ENCODE assay signal across 14 cellular contexts in the genomic region with DNA sequence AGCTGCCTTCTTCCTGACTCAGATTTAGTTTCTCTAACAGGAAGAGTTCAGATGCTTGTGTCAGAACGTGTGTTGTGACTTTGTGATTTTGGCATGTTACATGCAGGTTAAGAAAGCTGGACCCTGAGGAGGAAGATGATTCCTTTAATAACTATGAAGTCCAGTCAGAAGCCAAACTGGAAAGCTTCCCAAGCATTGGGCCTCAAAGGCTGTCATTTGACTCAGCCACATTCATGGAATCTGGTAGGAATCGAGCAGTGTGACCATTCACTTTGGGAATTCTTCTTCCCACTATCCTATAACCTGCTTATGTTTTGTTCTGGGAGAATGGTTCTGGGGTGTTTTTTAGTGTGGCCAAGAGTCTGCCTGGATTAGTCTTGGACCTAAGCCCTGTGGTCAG. TPM values are rescaled to one million over a fixed set of nuclear protein-coding genes. Genes with fewer than 3 reads are reported as not detected.
A peak's percentile ranks its signal among the peaks of the same experiment; 100 is the strongest.
DNase-seq lines count a peak whose midpoint lies in the region; ATAC-seq lines count a peak whose summit lies in the region.
"Had no signal": no experiment of that assay in that cellular context is flagged by ENCODE, and none has a peak within 500 bp of the region (broad histone marks: within the 10 kb centered on the region; RNA-seq: fewer than 3 reads in every experiment).

No MANE protein-coding gene starts in this region.

- H3K9me3 Mint-ChIP-seq in naive thymus-derived CD8-positive, alpha-beta T cell = no peaks in the 10 kb centered on the region
- no peaks in the 10 kb centered on the region for H3K9me3 Mint-ChIP-seq in activated CD8-positive, alpha-beta T cell treated with anti-CD3 and anti-CD28 coated beads, Interleukin-2, amount 10 ng/mL, durations not matched to agents 7 days and 5 days (ENCODE audit: insufficient read depth)
- H3K9me3 Mint-ChIP-seq: activated naive CD4-positive, alpha-beta T cell treated with anti-CD3 and anti-CD28 coated beads, Interleukin-2, amount 50 U/mL, for 24 hours; T-helper 2 cell treated with Interferon-gamma antibody and Interleukin-4, amounts not matched to agents 5 μg/mL and 100 μg/mL, for 36 hours had no signal

- no peaks in the 10 kb centered on the region for H3K27me3 ChIP-seq in ACC112 (ENCODE audit: insufficient read depth, low read length)

- peaks cover 2% of the 10 kb centered on the region for H3K79me2 ChIP-seq in ACC112 (ENCODE audit: control insufficient read depth, insufficient read depth, low read length, unreplicated experiment)

- CTCF ChIA-PET in activated CD8-positive, alpha-beta T cell treated with anti-CD3 and anti-CD28 coated beads, Interleukin-2, amount 10 ng/mL, durations not matched to agents 7 days and 5 days (lab: Charles Lee) = no interaction called here

- ATAC-seq in naive thymus-derived CD8-positive, alpha-beta T cell = no peak
- no peak for ATAC-seq in activated CD8-positive, alpha-beta T cell treated with anti-CD3 and anti-CD28 coated beads, Interleukin-2, amount 10 ng/mL, durations not matched to agents 7 days and 5 days
- ATAC-seq in GM21381 (IDR thresholded peaks at IDR 0.05; ENCODE audit: unreplicated experiment) = no peak

- peaks cover 8 to 94% (median 62%) of the 10 kb centered on the region in 3 donors for H3K36me3 Mint-ChIP-seq in naive thymus-derived CD8-positive, alpha-beta T cell
- peaks cover 73% of the 10 kb centered on the region for H3K36me3 Mint-ChIP-seq in activated CD8-positive, alpha-beta T cell treated with anti-CD3 and anti-CD28 coated beads, Interleukin-2, amount 10 ng/mL, durations not matched to agents 7 days and 5 days (ENCODE audit: low read depth)

- peak overlapping the region; percentile 95 for H3K27ac ChIP-seq in ACC112 (ENCODE audit: low read depth, low read length)

- peak; percentile 68 for DNase-seq in HT1080 (ENCODE audit: low read depth)
- DNase-seq in dermis blood vessel endothelial cell = peak; percentile 82
- no peak for DNase-seq in naive thymus-derived CD8-positive, alpha-beta T cell
- no peak for DNase-seq in activated CD8-positive, alpha-beta T cell treated with anti-CD3 and anti-CD28 coated beads, Interleukin-2, amount 10 ng/mL, durations not matched to agents 7 days and 5 days
- DNase-seq in SW480 (ENCODE audit: low spot score) = no peak
- no peak for DNase-seq in activated CD4-positive, alpha-beta T cell treated with anti-CD3 and anti-CD28 coated beads, Interleukin-2, amount 50 U/mL, for 48 hours
- DNase-seq: ACHN; effector CD8-positive, alpha-beta T cell; midbrain had no signal

- H3K4me1 Mint-ChIP-seq in naive thymus-derived CD8-positive, alpha-beta T cell = peaks cover under 1 to 27% (median 12%) of the 10 kb centered on the region in 4 donors
- H3K4me1 Mint-ChIP-seq in activated CD8-positive, alpha-beta T cell treated with anti-CD3 and anti-CD28 coated beads, Interleukin-2, amount 10 ng/mL, durations not matched to agents 7 days and 5 days (ENCODE audit: low read depth) = peaks cover 15% of the 10 kb centered on the region
- H3K4me1 Mint-ChIP-seq: activated naive CD4-positive, alpha-beta T cell treated with anti-CD3 and anti-CD28 coated beads, Interleukin-2, amount 50 U/mL, for 24 hours had no signal

- 0 out of 2 replicates have a peak overlapping the region, but pooled peaks have one; percentile 16 for H3K4me3 ChIP-seq in ACC112 (ENCODE audit: low read depth, low read length)

- H3K27me3 Mint-ChIP-seq in naive thymus-derived CD8-positive, alpha-beta T cell = no peaks in the 10 kb centered on the region
- H3K27me3 Mint-ChIP-seq in activated CD8-positive, alpha-beta T cell treated with anti-CD3 and anti-CD28 coated beads, Interleukin-2, amount 10 ng/mL, durations not matched to agents 7 days and 5 days (ENCODE audit: low read depth) = no peaks in the 10 kb centered on the region
- H3K27me3 Mint-ChIP-seq: activated naive CD4-positive, alpha-beta T cell treated with anti-CD3 and anti-CD28 coated beads, Interleukin-2, amount 50 U/mL, for 24 hours had no signal

- H3K36me3 ChIP-seq in ACC112 (ENCODE audit: insufficient read depth, low read length) = peaks cover 31% of the 10 kb centered on the region

- peaks cover 34% of the 10 kb centered on the region for H3K4me1 ChIP-seq in ACC112 (ENCODE audit: control insufficient read depth, insufficient read depth, low read length, unreplicated experiment)

- POLR2A ChIA-PET in naive thymus-derived CD8-positive, alpha-beta T cell (lab: Charles Lee) = interaction anchor here (0.5 kb wide), 1 partner anchor 48 kb away, joined by 3 read pairs; the partner anchor contains the start of gene CABIN1
- POLR2A ChIA-PET in activated CD8-positive, alpha-beta T cell treated with anti-CD3 and anti-CD28 coated beads, Interleukin-2, amount 10 ng/mL, durations not matched to agents 7 days and 5 days (lab: Charles Lee) = interaction anchor here (0.6 kb wide), 1 partner anchor 253 kb away, joined by 3 read pairs; no protein-coding TSS in a partner anchor

- peak overlapping the region in 7 of 10 donors; percentile 3 to 92 (median 88) for H3K27ac Mint-ChIP-seq in naive thymus-derived CD8-positive, alpha-beta T cell
- H3K27ac Mint-ChIP-seq in activated CD8-positive, alpha-beta T cell treated with anti-CD3 and anti-CD28 coated beads, Interleukin-2, amount 10 ng/mL, durations not matched to agents 7 days and 5 days = no peak overlapping the region
- H3K27ac Mint-ChIP-seq: activated naive CD4-positive, alpha-beta T cell treated with anti-CD3 and anti-CD28 coated beads, Interleukin-2, amount 50 U/mL, for 24 hours; T-helper 2 cell treated with Interferon-gamma antibody and Interleukin-4, amounts not matched to agents 5 μg/mL and 100 μg/mL, for 36 hours had no signal

- no peak overlapping the region for H3K4me3 Mint-ChIP-seq in naive thymus-derived CD8-positive, alpha-beta T cell
- no peak overlapping the region for H3K4me3 Mint-ChIP-seq in activated CD8-positive, alpha-beta T cell treated with anti-CD3 and anti-CD28 coated beads, Interleukin-2, amount 10 ng/mL, durations not matched to agents 7 days and 5 days
- H3K4me3 Mint-ChIP-seq: activated naive CD4-positive, alpha-beta T cell treated with anti-CD3 and anti-CD28 coated beads, Interleukin-2, amount 50 U/mL, for 24 hours; T-helper 2 cell treated with Interferon-gamma antibody and Interleukin-4, amounts not matched to agents 5 μg/mL and 100 μg/mL, for 36 hours had no signal

- H2AFZ ChIP-seq in ACC112 (ENCODE audit: low read length, unreplicated experiment) = no peak overlapping the region

RNA-seq across cellular contexts. Expression of gene CABIN1, which starts 48.0 kb away (rescaled TPM):
- total RNA-seq in HT1080 (2014; rRNA removed; shearing (Covaris generic)) = 28.8 and 36.6 TPM in 2 replicates
- 12.1 and 13.0 TPM in 2 replicates for polyA plus RNA-seq in HT1080 (2015; cell fraction: cytosol; rRNA removed)
- 26.9 and 35.1 TPM in 2 replicates for polyA plus RNA-seq in HT1080 (2015; cell fraction: nucleus; rRNA removed)
- 35.7 and 50.2 TPM in 2 replicates for total RNA-seq in dermis blood vessel endothelial cell
- 100 to 1,000 TPM; 162 to 164 TPM for total RNA-seq in naive thymus-derived CD8-positive, alpha-beta T cell
- polyA plus RNA-seq in naive thymus-derived CD8-positive, alpha-beta T cell = 10 to 100 TPM in 2 of 3 donors, 1 to 10 TPM in 1; 7.1 to 19.1 (median 12.5) TPM
- 100 to 1,000 TPM; 147 to 159 TPM for total RNA-seq in activated CD8-positive, alpha-beta T cell treated with anti-CD3 and anti-CD28 coated beads, Interleukin-2, amount 10 ng/mL, durations not matched to agents 7 days and 5 days

RNA-seq across cellular contexts. Expression of gene GSTT4, which starts 53.9 kb away (rescaled TPM):
- not detected in 2 replicates for total RNA-seq in HT1080 (2014; rRNA removed; shearing (Covaris generic))
- not detected in 2 replicates for polyA plus RNA-seq in HT1080 (2015; cell fraction: cytosol; rRNA removed)
- not detected in 2 replicates for polyA plus RNA-seq in HT1080 (2015; cell fraction: nucleus; rRNA removed)
- not detected in 2 replicates for total RNA-seq in dermis blood vessel endothelial cell
- total RNA-seq in naive thymus-derived CD8-positive, alpha-beta T cell = not detected
- polyA plus RNA-seq in naive thymus-derived CD8-positive, alpha-beta T cell = not detected
- total RNA-seq in activated CD8-positive, alpha-beta T cell treated with anti-CD3 and anti-CD28 coated beads, Interleukin-2, amount 10 ng/mL, durations not matched to agents 7 days and 5 days = not detected
- total RNA-seq: temporal lobe had no signal

Comparison
In these comparisons a context has a peak if more than half of its experiments do, and no peak if none do; other contexts are left out.
1. DNase-seq: peak in HT1080 (single experiment) and dermis blood vessel endothelial cell (single experiment); none in naive thymus-derived CD8-positive, alpha-beta T cell (0 of 10), activated CD8-positive, alpha-beta T cell treated with anti-CD3 and anti-CD28 coated beads, Interleukin-2, amount 10 ng/mL, durations not matched to agents 7 days and 5 days (single experiment), SW480 (single experiment) and activated CD4-positive, alpha-beta T cell treated with anti-CD3 and anti-CD28 coated beads, Interleukin-2, amount 50 U/mL, for 48 hours (0 of 2).